19 cellular contexts compared by ENCODE assay signal in genomic region chr12:1293901-1294300, GRCh38.
DNase-seq lines count a peak whose midpoint lies in the region; ATAC-seq and TF ChIP-seq lines count a peak whose summit lies in the region.
"Had no signal": no experiment of that assay in that cellular context is flagged by ENCODE, and none has a peak within 500 bp of the region (broad histone marks: within the 10 kb centered on the region; RNA-seq: fewer than 3 reads in every experiment).

No MANE protein-coding gene starts in this region.

- peaks cover 19% of the 10 kb centered on the region for H3K9me3 Mint-ChIP-seq in nephron
- H3K9me3 Mint-ChIP-seq: CD4-positive, alpha-beta memory T cell; CD8-positive, alpha-beta memory T cell had no signal

- TF ChIP-seq CTCF in nephron (IDR thresholded peaks at IDR 0.05; ENCODE audit: unreplicated experiment in 3 of 3) = no peak

- ATAC-seq in HG02938 (IDR thresholded peaks at IDR 0.05; ENCODE audit: unreplicated experiment) (no peak), GM18517 (IDR thresholded peaks at IDR 0.05; ENCODE audit: unreplicated experiment) (no peak)

- intact Hi-C loops in cardiac septum (cut with DNase I) = no loop called here

- H3K27me3 Mint-ChIP-seq in nephron (ENCODE audit: low read depth) = no peaks in the 10 kb centered on the region
- H3K27me3 Mint-ChIP-seq: CD4-positive, alpha-beta memory T cell; CD4-positive, CD25-positive, alpha-beta regulatory T cell; CD8-positive, alpha-beta memory T cell had no signal

- no peak overlapping the region for H3K4me3 Mint-ChIP-seq in nephron
- H3K4me3 Mint-ChIP-seq: CD14-positive monocyte; CD4-positive, alpha-beta memory T cell; CD4-positive, CD25-positive, alpha-beta regulatory T cell; CD8-positive, alpha-beta memory T cell had no signal

- DNase-seq in OCI-M1 (lab: John Stamatoyannopoulos, UW) (peak; percentile 50), cardiac septum (ENCODE audit: low spot score) (no peak)
- DNase-seq: 8988T; ACHN; BE2C; C1 segment of cervical spinal cord; CD4-positive, alpha-beta memory T cell; CD4-positive, CD25-positive, alpha-beta regulatory T cell; CD8-positive, alpha-beta memory T cell; COR-L47; DMS 273 treated with DMSO at 0.1 percent for 48 hours; DMS153; DMS53; DMS79 treated with DMSO at 0.1 percent for 48 hours; GF-D8 had no signal

- H3K4me1 Mint-ChIP-seq in nephron = peaks cover 29% of the 10 kb centered on the region
- H3K4me1 Mint-ChIP-seq: CD4-positive, alpha-beta memory T cell; CD8-positive, alpha-beta memory T cell had no signal

- peak overlapping the region in 2 of 3 experiments; percentile 30 to 36 for H3K27ac Mint-ChIP-seq in nephron
- H3K27ac Mint-ChIP-seq: CD4-positive, alpha-beta memory T cell; CD4-positive, CD25-positive, alpha-beta regulatory T cell; CD8-positive, alpha-beta memory T cell had no signal

- H3K36me3 Mint-ChIP-seq in nephron (ENCODE audit: low read depth) = peaks cover 63% of the 10 kb centered on the region
